Comparison of ENCODE assay signal across 8 cellular contexts in the genomic region with DNA sequence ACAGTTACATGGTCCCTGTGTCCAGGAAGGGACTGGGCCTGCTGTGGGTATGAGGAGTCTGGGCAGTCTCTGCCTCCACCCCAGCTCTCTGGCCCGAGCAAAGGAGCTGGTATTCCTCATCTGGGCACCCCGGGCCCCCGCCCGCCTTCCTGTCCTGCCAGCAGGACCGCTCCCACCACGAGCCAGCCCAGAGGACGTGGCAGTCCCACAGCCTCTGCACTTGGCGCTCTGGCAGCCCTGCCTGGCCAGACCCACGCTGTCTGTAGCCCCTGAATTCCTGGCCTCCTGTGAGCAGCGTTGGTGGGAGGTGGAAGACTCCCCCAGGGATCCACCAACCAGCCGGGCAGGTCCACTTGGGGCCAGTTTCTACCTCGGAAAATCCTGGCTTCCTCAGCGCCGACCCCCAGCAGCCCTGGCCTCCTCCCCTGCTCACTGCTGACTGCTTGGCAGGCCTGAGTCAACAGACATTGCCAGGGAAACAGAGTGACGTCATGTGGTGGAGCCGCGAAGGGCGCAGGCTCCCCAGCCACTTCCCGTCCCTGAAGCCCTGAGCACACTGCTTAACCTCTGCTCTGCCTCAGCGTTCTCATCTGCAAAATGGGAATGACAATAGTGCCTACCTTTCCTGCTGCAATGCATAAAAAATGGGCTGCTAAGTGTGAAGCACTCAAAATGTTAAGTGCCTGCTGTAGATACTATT. TPM values are rescaled to one million over a fixed set of nuclear protein-coding genes. Genes with fewer than 3 reads are reported as not detected.
DNase-seq lines count a peak whose midpoint lies in the region; TF ChIP-seq lines count a peak whose summit lies in the region.

No MANE protein-coding gene starts in this region.

- no peaks in the 10 kb centered on the region for H3K36me3 Mint-ChIP-seq in activated T-helper 1 cell treated with anti-CD3 and anti-CD28 coated beads, Interleukin-12 subunit alpha, Interleukin-12 subunit beta, Interleukin-2, Interleukin-4 antibody, amounts not matched to agents 30 ng/mL and 10 ng/mL and 1 ng/mL, durations not matched to agents 14 hours and 24 hours and 36 hours (ENCODE audit: low read depth)

- H2BK5ac ChIP-seq in neuronal stem cell (ENCODE audit: low read length), result peak overlapping the region; percentile 53

- H3K9ac ChIP-seq in neuronal stem cell (ENCODE audit: low read depth, low read length, poor library complexity), result peak overlapping the region; percentile 78

- TF ChIP-seq CTCF in fibroblast of mammary gland (conservative IDR thresholded peaks at IDR 0.05; ENCODE audit: control insufficient read depth, insufficient read depth, low read depth, low read length), result no peak

- H2AFZ ChIP-seq in neuronal stem cell (ENCODE audit: low read length), result peak overlapping the region; percentile 85

- H3K27me3 ChIP-seq in neuronal stem cell (ENCODE audit: control insufficient read depth in 3 of 3, insufficient read depth in 3 of 3, low read depth in 1 of 3, low read length in 3 of 3), result peaks cover 0 to 4% (median 0%) of the 10 kb centered on the region in 3 experiments

- H3K23ac ChIP-seq in neuronal stem cell (ENCODE audit: low read depth, low read length, poor library complexity), result peak overlapping the region; percentile 95

- no peak overlapping the region for H3K4ac ChIP-seq in neuronal stem cell (ENCODE audit: low read length)

- H2BK15ac ChIP-seq in neuronal stem cell (ENCODE audit: low read length), result peak overlapping the region; percentile 98

- H3K4me3 ChIP-seq in fibroblast of mammary gland (ENCODE audit: control insufficient read depth, low read depth, low read length) (peak overlapping the region; percentile 12), neuronal stem cell (ENCODE audit: low read length in 2 of 2) (no peak overlapping the region)

- H3K4me1 Mint-ChIP-seq in activated T-helper 1 cell treated with anti-CD3 and anti-CD28 coated beads, Interleukin-12 subunit alpha, Interleukin-12 subunit beta, Interleukin-2, Interleukin-4 antibody, amounts not matched to agents 30 ng/mL and 10 ng/mL and 1 ng/mL, durations not matched to agents 14 hours and 24 hours and 36 hours (ENCODE audit: low read depth), result peaks cover 4% of the 10 kb centered on the region

- peak overlapping the region; percentile 44 for H3K18ac ChIP-seq in neuronal stem cell (ENCODE audit: low read length)

- no peaks in the 10 kb centered on the region for H3K9me3 Mint-ChIP-seq in activated T-helper 1 cell treated with anti-CD3 and anti-CD28 coated beads, Interleukin-12 subunit alpha, Interleukin-12 subunit beta, Interleukin-2, Interleukin-4 antibody, amounts not matched to agents 30 ng/mL and 10 ng/mL and 1 ng/mL, durations not matched to agents 14 hours and 24 hours and 36 hours

- peak overlapping the region; percentile 23 for H4K8ac ChIP-seq in neuronal stem cell (ENCODE audit: low read depth, low read length)

- peak overlapping the region; percentile 94 for H3K14ac ChIP-seq in neuronal stem cell (ENCODE audit: low read length)

- no CpG with 5 or more reads among the region's 20 CpGs for WGBS in neuronal stem cell (ENCODE audit: extremely low coverage in 2 of 2, insufficient read length in 2 of 2, insufficient replicate concordance in 1 of 2), 2 donors

- no peak overlapping the region for H4K91ac ChIP-seq in neuronal stem cell (ENCODE audit: low read depth, low read length, poor library complexity)

- peak in 3 of 4 experiments; percentile 3 to 30 (median 27) for DNase-seq in activated CD4-positive, CD25-positive, alpha-beta regulatory T cell (lab: John Stamatoyannopoulos, UW)
- DNase-seq in activated CD4-positive, CD25-positive, alpha-beta regulatory T cell treated with anti-CD3 and anti-CD28 coated beads, Interleukin-2, amount 50 U/mL, for 72 hours, result no peak
- DNase-seq in OCI-M1 (lab: John Stamatoyannopoulos, UW) (peak; percentile 89), fibroblast of mammary gland (ENCODE audit: low read depth) (peak; percentile 96), neuronal stem cell (ENCODE audit: low spot score) (no peak), substantia nigra (lab: John Stamatoyannopoulos, UW) (peak in 47 of 49 donors; percentile 23 to 88 (median 67)), NCI-H345 treated with DMSO at 0.1 percent for 48 hours (lab: John Stamatoyannopoulos, UW; ENCODE audit: unreplicated experiment) (no peak)
- DNase-seq in activated T-helper 1 cell treated with anti-CD3 and anti-CD28 coated beads, Interleukin-12 subunit alpha, Interleukin-12 subunit beta, Interleukin-2, Interleukin-4 antibody, amounts not matched to agents 30 ng/mL and 10 ng/mL and 1 ng/mL, durations not matched to agents 14 hours and 24 hours and 36 hours (ENCODE audit: low spot score), result peak; percentile 29

- peak overlapping the region; percentile 58 for H2BK12ac ChIP-seq in neuronal stem cell (ENCODE audit: low read length)

- H3K27me3 Mint-ChIP-seq in activated T-helper 1 cell treated with anti-CD3 and anti-CD28 coated beads, Interleukin-12 subunit alpha, Interleukin-12 subunit beta, Interleukin-2, Interleukin-4 antibody, amounts not matched to agents 30 ng/mL and 10 ng/mL and 1 ng/mL, durations not matched to agents 14 hours and 24 hours and 36 hours (ENCODE audit: insufficient read depth), result peaks cover 7% of the 10 kb centered on the region

- peaks cover 1 to 3% of the 10 kb centered on the region in 2 donors for H3K4me1 ChIP-seq in neuronal stem cell (ENCODE audit: control insufficient read depth in 2 of 2, insufficient read depth in 1 of 2, low read depth in 1 of 2, low read length in 2 of 2)

- peak overlapping the region; percentile 84 for H3K27ac Mint-ChIP-seq in activated T-helper 1 cell treated with anti-CD3 and anti-CD28 coated beads, Interleukin-12 subunit alpha, Interleukin-12 subunit beta, Interleukin-2, Interleukin-4 antibody, amounts not matched to agents 30 ng/mL and 10 ng/mL and 1 ng/mL, durations not matched to agents 14 hours and 24 hours and 36 hours

- H2BK120ac ChIP-seq in neuronal stem cell (ENCODE audit: low read depth, low read length), result no peak overlapping the region

- H3K4me3 Mint-ChIP-seq in activated T-helper 1 cell treated with anti-CD3 and anti-CD28 coated beads, Interleukin-12 subunit alpha, Interleukin-12 subunit beta, Interleukin-2, Interleukin-4 antibody, amounts not matched to agents 30 ng/mL and 10 ng/mL and 1 ng/mL, durations not matched to agents 14 hours and 24 hours and 36 hours, result no peak overlapping the region

- no peak overlapping the region for H3K27ac ChIP-seq in neuronal stem cell (replicated peaks; ENCODE audit: low read length)
- peak overlapping the region; percentile 88 for H3K27ac ChIP-seq in substantia nigra (ENCODE audit: low read depth, low read length, poor library complexity, severe bottlenecking)

- peak overlapping the region; percentile 79 for H2AK5ac ChIP-seq in neuronal stem cell (ENCODE audit: low read depth, low read length)

- intact Hi-C loops in activated T-helper 1 cell treated with anti-CD3 and anti-CD28 coated beads, Interleukin-12 subunit alpha, Interleukin-12 subunit beta, Interleukin-2, Interleukin-4 antibody, amounts not matched to agents 30 ng/mL and 10 ng/mL and 1 ng/mL, durations not matched to agents 14 hours and 24 hours and 36 hours (cut with micrococcal nuclease), result no loop called here

- H3K36me3 ChIP-seq in neuronal stem cell (replicated peaks in 1 of 2; ENCODE audit: control insufficient read depth in 2 of 2, insufficient read depth in 2 of 2, low read length in 2 of 2), result no peaks in the 10 kb centered on the region

- H3K9me3 ChIP-seq in neuronal stem cell (replicated peaks in 1 of 2; ENCODE audit: control insufficient read depth in 2 of 2, insufficient read depth in 1 of 2, low read depth in 1 of 2, low read length in 2 of 2), result peaks cover 0 to 2% of the 10 kb centered on the region in 2 donors

- no peaks in the 10 kb centered on the region for H3K79me1 ChIP-seq in neuronal stem cell (ENCODE audit: low read depth, low read length)

- H3K4me2 ChIP-seq in neuronal stem cell (ENCODE audit: insufficient read depth, low read length, poor library complexity, severe bottlenecking), result no peak overlapping the region

RNA-seq across cellular contexts. Expression of a gene that starts 21.6 kb away (rescaled TPM):
- total RNA-seq in activated T-helper 1 cell treated with anti-CD3 and anti-CD28 coated beads, Interleukin-12 subunit alpha, Interleukin-12 subunit beta, Interleukin-2, Interleukin-4 antibody, amounts not matched to agents 30 ng/mL and 10 ng/mL and 1 ng/mL, durations not matched to agents 14 hours and 24 hours and 36 hours, result 24.3 and 25.2 TPM in 2 replicates
- 62.3 TPM for polyA plus RNA-seq in neuronal stem cell (2013, experiment 1 of 2)
- 60.7 TPM for polyA plus RNA-seq in neuronal stem cell (2013, experiment 2 of 2)

RNA-seq across cellular contexts. Expression of a gene that starts 34.0 kb away (rescaled TPM):
- total RNA-seq in activated T-helper 1 cell treated with anti-CD3 and anti-CD28 coated beads, Interleukin-12 subunit alpha, Interleukin-12 subunit beta, Interleukin-2, Interleukin-4 antibody, amounts not matched to agents 30 ng/mL and 10 ng/mL and 1 ng/mL, durations not matched to agents 14 hours and 24 hours and 36 hours, result not detected in 2 replicates
- 2.9 TPM for polyA plus RNA-seq in neuronal stem cell (2013, experiment 1 of 2)
- polyA plus RNA-seq in neuronal stem cell (2013, experiment 2 of 2), result 3.1 TPM

Comparison
In these comparisons a context has a peak if more than half of its experiments do, and no peak if none do; other contexts are left out.
1. DNase-seq: peak in activated CD4-positive, CD25-positive, alpha-beta regulatory T cell (3 of 4), OCI-M1 (single experiment), activated T-helper 1 cell treated with anti-CD3 and anti-CD28 coated beads, Interleukin-12 subunit alpha, Interleukin-12 subunit beta, Interleukin-2, Interleukin-4 antibody, amounts not matched to agents 30 ng/mL and 10 ng/mL and 1 ng/mL, durations not matched to agents 14 hours and 24 hours and 36 hours (single experiment), fibroblast of mammary gland (single experiment) and substantia nigra (47 of 49); none in activated CD4-positive, CD25-positive, alpha-beta regulatory T cell treated with anti-CD3 and anti-CD28 coated beads, Interleukin-2, amount 50 U/mL, for 72 hours (single experiment), neuronal stem cell (single experiment) and NCI-H345 treated with DMSO at 0.1 percent for 48 hours (single experiment).